ENCODE assay signal across 11 cellular contexts in genomic region chr10:124090630-124091209, GRCh38. TPM values are rescaled to one million over a fixed set of nuclear protein-coding genes. Genes with fewer than 3 reads are reported as not detected.
A peak's percentile ranks its signal among the peaks of the same experiment; 100 is the strongest.
DNase-seq lines count a peak whose midpoint lies in the region; ATAC-seq and TF ChIP-seq lines count a peak whose summit lies in the region.
"Had no signal": no experiment of that assay in that cellular context is flagged by ENCODE, and none has a peak within 500 bp of the region (broad histone marks: within the 10 kb centered on the region; RNA-seq: fewer than 3 reads in every experiment).

No MANE protein-coding gene starts in this region.

- intact Hi-C loops in HCT116 (cut with micrococcal nuclease) (loop anchor here (5.0 kb wide), 1 partner anchor 297 kb away; no protein-coding TSS in a partner anchor), activated B cell treated with CpG ODN at 0.5 μM for 24 hours (cut with micrococcal nuclease) (loop anchor here (5.0 to 10.0 kb wide), 2 partner anchors 514 to 1083 kb away; partner anchors contain the start of genes ACADSB and IKZF5), right lobe of liver (cut with DNase I) (no loop called here)

- H4K20me1 ChIP-seq in HCT116 (ENCODE audit: insufficient read depth) (no peaks in the 10 kb centered on the region), smooth muscle cell (ENCODE audit: low read depth) (peaks cover 64% of the 10 kb centered on the region)

- no peaks in the 10 kb centered on the region for H3K9me2 ChIP-seq in HCT116 (ENCODE audit: insufficient read depth)

- H3K27ac ChIP-seq in HCT116 (ENCODE audit: low read depth, low read length) (no peak overlapping the region), right lobe of liver (peak overlapping the region in 1 of 3 donors; percentile 10), smooth muscle cell (ENCODE audit: low read depth) (no peak overlapping the region), tibial nerve (no peak overlapping the region)

- no peak for TF ChIP-seq RAD21 in HCT116 (IDR thresholded peaks at IDR 0.05; ENCODE audit: low read depth)

- no TSS peak for BruUV-seq in HCT116 (replicated peaks; lab: Mats Ljungman, UMichigan)

- H3K36me3 ChIP-seq in HCT116 (ENCODE audit: control insufficient read depth in 1 of 2, insufficient read depth in 2 of 2, low read length in 2 of 2) (no peaks in the 10 kb centered on the region), right lobe of liver (no peaks in the 10 kb centered on the region), smooth muscle cell (ENCODE audit: low read depth) (no peaks in the 10 kb centered on the region), tibial nerve (no peaks in the 10 kb centered on the region)

- ATAC-seq in HCT116 (no peak), activated B cell treated with CpG ODN at 0.5 μM for 24 hours (ENCODE audit: low read depth) (no peak), right lobe of liver (peak; percentile 30 to 59 (median 47))
- ATAC-seq: left ventricle myocardium superior, T-cell had no signal

- peaks cover 64% of the 10 kb centered on the region for H3K4me1 Mint-ChIP-seq in activated B cell treated with CpG ODN at 0.5 μM for 24 hours

- peak overlapping the region; percentile 87 for H3K9ac ChIP-seq in HCT116 (ENCODE audit: low read length)
- H3K9ac ChIP-seq in smooth muscle cell (ENCODE audit: low read depth) = no peak overlapping the region

- H3K9me3 ChIP-seq in HCT116 (ENCODE audit: control insufficient read depth in 1 of 2, insufficient read depth in 1 of 2, low read depth in 1 of 2, low read length in 2 of 2) (no peaks in the 10 kb centered on the region), right lobe of liver (no peaks in the 10 kb centered on the region), smooth muscle cell (replicated peaks; ENCODE audit: low read depth) (no peaks in the 10 kb centered on the region), tibial nerve (no peaks in the 10 kb centered on the region)

- H3K4me2 ChIP-seq in HCT116 (ENCODE audit: low read length) (peak overlapping the region; percentile 87), smooth muscle cell (peak overlapping the region; percentile 96)

- H3K4me3 ChIP-seq in HCT116 (replicated peaks in 1 of 2; ENCODE audit: low read depth in 1 of 2, low read length in 2 of 2) (no peak overlapping the region; a peak in 1 of 4 replicates), right lobe of liver (peak overlapping the region; percentile 53 to 59 (median 56)), smooth muscle cell (peak overlapping the region; percentile 79), tibial nerve (peak overlapping the region in 1 of 4 donors; percentile 77)

- H3F3A ChIP-seq in smooth muscle cell (ENCODE audit: low read depth) = no peaks in the 10 kb centered on the region

- no peaks in the 10 kb centered on the region for H3K9me3 Mint-ChIP-seq in activated B cell treated with CpG ODN at 0.5 μM for 24 hours
- H3K9me3 Mint-ChIP-seq: T-cell had no signal

- H3K4me3 Mint-ChIP-seq in activated B cell treated with CpG ODN at 0.5 μM for 24 hours = peak overlapping the region; percentile 90

- no peak overlapping the region for H3K27ac Mint-ChIP-seq in activated B cell treated with CpG ODN at 0.5 μM for 24 hours

- RAD21 ChIA-PET in HCT116 (lab: Charles Lee; ENCODE audit: low non-redundant PET in 1 of 2, low total read pairs in 2 of 2, uncharacterized antibody in 2 of 2, unreplicated experiment in 2 of 2) = interaction anchor here in 1 of 2 experiments (0.9 to 1.4 kb wide), 2 partner anchors 95 to 96 kb away, joined by 3 to 5 read pairs; no protein-coding TSS in a partner anchor

- TF ChIP-seq EP300 in tibial nerve (IDR thresholded peaks at IDR 0.05) = no peak

- peaks cover 34 to 46% of the 10 kb centered on the region in 2 experiments for H3K4me1 ChIP-seq in HCT116 (ENCODE audit: control insufficient read depth in 1 of 2, insufficient read depth in 2 of 2, low read length in 2 of 2)
- H3K4me1 ChIP-seq in right lobe of liver = peaks cover 0 to 17% (median 3%) of the 10 kb centered on the region in 4 donors
- H3K4me1 ChIP-seq in smooth muscle cell (ENCODE audit: low read depth) = peaks cover 4% of the 10 kb centered on the region
- peaks cover 0 to 59% (median 21%) of the 10 kb centered on the region in 4 donors for H3K4me1 ChIP-seq in tibial nerve

- H2AFZ ChIP-seq in HCT116 (ENCODE audit: low read depth, low read length, poor library complexity, severe bottlenecking) (no peak overlapping the region), smooth muscle cell (ENCODE audit: low read depth) (no peak overlapping the region)

- H3K79me2 ChIP-seq in HCT116 (ENCODE audit: insufficient read depth, low read length) (peaks cover 62% of the 10 kb centered on the region), smooth muscle cell (ENCODE audit: low read depth) (peaks cover 21% of the 10 kb centered on the region)

- H3K27me3 ChIP-seq in HCT116 (ENCODE audit: insufficient read depth, low read length) = no peaks in the 10 kb centered on the region
- H3K27me3 ChIP-seq in right lobe of liver = no peaks in the 10 kb centered on the region
- H3K27me3 ChIP-seq in smooth muscle cell (ENCODE audit: low read depth) = no peaks in the 10 kb centered on the region
- peaks cover 0 to 7% of the 10 kb centered on the region in 2 donors for H3K27me3 ChIP-seq in tibial nerve

- no peak for TF ChIP-seq CTCF in HCT116 (IDR thresholded peaks at IDR 0.05 in 2 of 3, conservative IDR thresholded peaks at IDR 0.05 in 1 of 3; ENCODE audit: borderline replicate concordance in 1 of 3, insufficient read depth in 1 of 3, low read depth in 2 of 3, low read length in 2 of 3)
- TF ChIP-seq CTCF in activated B cell treated with CpG ODN at 0.5 μM for 24 hours (IDR thresholded peaks at IDR 0.05) = no peak
- peak in 1 of 4 donors; percentile 12 for TF ChIP-seq CTCF in right lobe of liver (IDR thresholded peaks at IDR 0.05)
- no peak for TF ChIP-seq CTCF in smooth muscle cell (IDR thresholded peaks at IDR 0.05; ENCODE audit: borderline replicate concordance, insufficient read depth, poor library complexity, severe bottlenecking)
- TF ChIP-seq CTCF in tibial nerve (IDR thresholded peaks at IDR 0.05) = no peak

- CTCF ChIA-PET in HCT116 (lab: Charles Lee) = interaction anchor here (0.9 to 1.3 kb wide), 3 partner anchors 95 to 298 kb away, joined by 4 to 6 read pairs (median 5); no protein-coding TSS in a partner anchor
- CTCF ChIA-PET in activated B cell treated with CpG ODN at 0.5 μM for 24 hours (lab: Charles Lee) = interaction anchor here (1.2 kb wide), 1 partner anchor 66 kb away, joined by 4 read pairs; no protein-coding TSS in a partner anchor

- H3K36me3 Mint-ChIP-seq in activated B cell treated with CpG ODN at 0.5 μM for 24 hours (ENCODE audit: low read depth) = no peaks in the 10 kb centered on the region
- H3K36me3 Mint-ChIP-seq: T-cell had no signal

- POLR2A ChIA-PET in HCT116 (lab: Charles Lee) = interaction anchor here (1.2 kb wide), 1 partner anchor 62 kb away, joined by 3 read pairs; no protein-coding TSS in a partner anchor
- POLR2A ChIA-PET in activated B cell treated with CpG ODN at 0.5 μM for 24 hours (lab: Charles Lee) = interaction anchor here (1.2 to 2.7 kb wide), 2 partner anchors 15 to 48 kb away, joined by 4 to 17 read pairs; no protein-coding TSS in a partner anchor

- TF ChIP-seq POLR2A in HCT116 (IDR thresholded peaks at IDR 0.05; ENCODE audit: borderline replicate concordance, extremely low read depth, insufficient read depth, insufficient read length) = no peak
- no peak for TF ChIP-seq POLR2A in right lobe of liver (IDR thresholded peaks at IDR 0.05)
- no peak for TF ChIP-seq POLR2A in tibial nerve (IDR thresholded peaks at IDR 0.05)

- no peak for DNase-seq in HCT116 (ENCODE audit: low read depth, low spot score)
- no peak for DNase-seq in activated B cell treated with CpG ODN at 0.5 μM for 24 hours
- DNase-seq in right lobe of liver = peak in 2 of 3 donors; percentile 63 to 68
- no peak for DNase-seq in smooth muscle cell (lab: John Stamatoyannopoulos, UW; ENCODE audit: unreplicated experiment)
- DNase-seq in NCI-H82 treated with DMSO at 0.1 percent for 48 hours (lab: John Stamatoyannopoulos, UW; ENCODE audit: unreplicated experiment) = no peak
- no peak for DNase-seq in activated CD4-positive, CD25-positive, alpha-beta regulatory T cell (lab: John Stamatoyannopoulos, UW)
- no peak for DNase-seq in tibial nerve (ENCODE audit: low spot score in 2 of 2)
- DNase-seq in COR-L47 (lab: John Stamatoyannopoulos, UW) = no peak
- DNase-seq: DMS79 treated with DMSO at 0.1 percent for 48 hours, left ventricle myocardium superior, T-cell had no signal

- WGBS in right lobe of liver (ENCODE audit: insufficient coverage, low coverage, low lambda C conversion rate, missing lambda C conversion rate) = 17% methylated on average over 4 of the region's 6 CpGs
- 74% methylated on average over 6 of the region's 6 CpGs for WGBS in smooth muscle cell (ENCODE audit: low lambda C conversion rate)
- WGBS in tibial nerve, 2 donors = 50 to 75% methylated on average over 6 of the region's 6 CpGs

- H3K27me3 Mint-ChIP-seq in activated B cell treated with CpG ODN at 0.5 μM for 24 hours = no peaks in the 10 kb centered on the region

TF ChIP-seq in HCT116, 20 proteins besides CTCF, POLR2A, EP300 and RAD21:
- TF ChIP-seq EGR1 (IDR thresholded peaks at IDR 0.05; ENCODE audit: low read depth) = no peak
- no peak for TF ChIP-seq EZH2phosphoT487 (IDR thresholded peaks at IDR 0.05; ENCODE audit: borderline replicate concordance)
- TF ChIP-seq JUND (IDR thresholded peaks at IDR 0.05) = no peak
- no peak for TF ChIP-seq ZNF274 (IDR thresholded peaks at IDR 0.05; ENCODE audit: low read depth, low read length)
- TF ChIP-seq TCF7L2 (IDR thresholded peaks at IDR 0.05; ENCODE audit: borderline replicate concordance, extremely low read depth, insufficient read depth, insufficient read length) = no peak
- TF ChIP-seq CEBPB (IDR thresholded peaks at IDR 0.05; ENCODE audit: low read depth) = no peak
- TF ChIP-seq SIN3A (IDR thresholded peaks at IDR 0.05; ENCODE audit: low read depth) = no peak
- TF ChIP-seq SP1 (IDR thresholded peaks at IDR 0.05; ENCODE audit: low read depth) = no peak
- TF ChIP-seq ELF1 (IDR thresholded peaks at IDR 0.05; ENCODE audit: borderline replicate concordance, low read depth) = no peak
- TF ChIP-seq YY1 (IDR thresholded peaks at IDR 0.05; ENCODE audit: extremely low read depth, insufficient replicate concordance, low read depth, low read length) = no peak
- no peak for TF ChIP-seq POLR2AphosphoS5 (IDR thresholded peaks at IDR 0.05; ENCODE audit: low read depth, low read length)

RNA-seq across cellular contexts. Expression of gene CHST15, which starts 2.7 kb away (rescaled TPM):
- total RNA-seq in HCT116 (2021; ENCODE audit: unreplicated experiment) = 47.2 TPM
- 24.7 and 28.6 TPM in 2 replicates for polyA plus RNA-seq in HCT116 (2012)
- 12.1 and 13.8 TPM in 2 replicates for total RNA-seq in activated B cell treated with CpG ODN at 0.5 μM for 24 hours
- 10 to 100 TPM in 5 of 6 experiments, 1 to 10 TPM in 1; 9.2 to 25.8 (median 11.8) TPM for total RNA-seq in right lobe of liver
- total RNA-seq in smooth muscle cell = 20.4 and 30.3 TPM in 2 replicates
- polyA plus RNA-seq in smooth muscle cell = 11.4 and 14.1 TPM in 2 replicates
- total RNA-seq in tibial nerve = 10 to 100 TPM; 29.8 to 45.6 (median 34.3) TPM

Comparison
In these comparisons a context has a peak if more than half of its experiments do, and no peak if none do; other contexts are left out.
1. ATAC-seq: peak in right lobe of liver (4 of 4); none in HCT116 (single experiment) and activated B cell treated with CpG ODN at 0.5 μM for 24 hours (single experiment).
2. DNase-seq: peak in right lobe of liver (2 of 3); none in HCT116 (single experiment), activated B cell treated with CpG ODN at 0.5 μM for 24 hours (single experiment), smooth muscle cell (single experiment), NCI-H82 treated with DMSO at 0.1 percent for 48 hours (single experiment), activated CD4-positive, CD25-positive, alpha-beta regulatory T cell (0 of 4), tibial nerve (0 of 2) and COR-L47 (single experiment).
3. H3K4me3 ChIP-seq: peak in right lobe of liver (3 of 3) and smooth muscle cell (single experiment); none in HCT116 (0 of 2).
4. intact Hi-C loops: an anchor here in HCT116 (5.0 kb wide) and activated B cell treated with CpG ODN at 0.5 μM for 24 hours (5.0 to 10.0 kb wide); none called in right lobe of liver.